Comparison of ENCODE assay signal across 1 cellular context in genomic region chr6:41936073-41936837, GRCh38.
TF ChIP-seq lines count a peak whose summit lies in the region.

No MANE protein-coding gene starts in this region.

TF ChIP-seq in K562, 482 proteins besides CTCF, POLR2A, EP300 and RAD21 (continued from another document and continues in another):
- TF ChIP-seq ZBTB40 (IDR thresholded peaks at IDR 0.05) (peak; percentile 22; the same call in 1 of the 2 replicates), ZBTB40 (CRISPR knock-in tag; IDR thresholded peaks at IDR 0.05) (no peak), TAF1 (IDR thresholded peaks at IDR 0.05; ENCODE audit: control insufficient read depth, extremely low read depth, insufficient read depth, low read length, severe bottlenecking) (no peak), SMARCB1 (IDR thresholded peaks at IDR 0.05; ENCODE audit: insufficient read length, low read depth) (no peak), EHMT2 (IDR thresholded peaks at IDR 0.05) (no peak), ATF7 (IDR thresholded peaks at IDR 0.05) (peak; percentile 56), UBTF (IDR thresholded peaks at IDR 0.05; ENCODE audit: borderline replicate concordance in 1 of 2, low read depth in 2 of 2, low read length in 2 of 2) (no peak), ZFX (CRISPR knock-in tag; IDR thresholded peaks at IDR 0.05) (no peak), ZNF165 (CRISPR knock-in tag; IDR thresholded peaks at IDR 0.05; ENCODE audit: borderline replicate concordance) (peak; percentile 83; the same call in 1 of the 2 replicates), TBP (optimal IDR thresholded peaks at IDR 0.05; ENCODE audit: low read depth, low read length) (no peak), TFAP4 (CRISPR knock-in tag; IDR thresholded peaks at IDR 0.05; ENCODE audit: borderline replicate concordance) (peak; percentile 78), ZNF143 (CRISPR knock-in tag; IDR thresholded peaks at IDR 0.05) (peak; percentile 59; the same call in 1 of the 2 replicates), ZNF316 (IDR thresholded peaks at IDR 0.05) (no peak), DEAF1 (CRISPR knock-in tag; IDR thresholded peaks at IDR 0.05) (peak; percentile 82), NR2C1 (IDR thresholded peaks at IDR 0.05) (no peak), NR2C1 (tag; IDR thresholded peaks at IDR 0.05) (peak; percentile 68), ZNF780A (CRISPR knock-in tag; IDR thresholded peaks at IDR 0.05) (no peak), ZNF124 (CRISPR knock-in tag; IDR thresholded peaks at IDR 0.05) (no peak), CCNT2 (IDR thresholded peaks at IDR 0.05; ENCODE audit: borderline replicate concordance, extremely low read depth, insufficient read length, low read depth, low read length) (peak; percentile 54), TCF7L2 (IDR thresholded peaks at IDR 0.05; ENCODE audit: low read depth, low read length) (no peak), KLF10 (CRISPR knock-in tag; IDR thresholded peaks at IDR 0.05) (no peak), ADNP (tag; IDR thresholded peaks at IDR 0.05) (no peak), CCAR2 (IDR thresholded peaks at IDR 0.05; ENCODE audit: low read depth, low read length) (no peak), ZSCAN32 (CRISPR knock-in tag; IDR thresholded peaks at IDR 0.05) (no peak), MED1 (CRISPR knock-in tag; IDR thresholded peaks at IDR 0.05; ENCODE audit: borderline replicate concordance) (no peak), ZNF133 (CRISPR knock-in tag; IDR thresholded peaks at IDR 0.05) (no peak), MYBL2 (IDR thresholded peaks at IDR 0.05; ENCODE audit: low read depth) (no peak), MYBL2 (CRISPR knock-in tag; IDR thresholded peaks at IDR 0.05; ENCODE audit: borderline replicate concordance) (no peak), ZNF668 (CRISPR knock-in tag; IDR thresholded peaks at IDR 0.05) (no peak), NFXL1 (CRISPR knock-in tag; IDR thresholded peaks at IDR 0.05) (no peak; the same call in 1 of the 2 replicates), SMC3 (conservative IDR thresholded peaks at IDR 0.05; ENCODE audit: insufficient read depth, low read depth, low read length) (peak; percentile 89), MLLT1 (IDR thresholded peaks at IDR 0.05) (peak in 1 of 2 experiments; percentile 93; a peak in 2 of 4 replicates), MCM3 (IDR thresholded peaks at IDR 0.05) (no peak), ZMIZ1 (IDR thresholded peaks at IDR 0.05; ENCODE audit: low read depth in 2 of 2, low read length in 2 of 2) (peak in 1 of 2 experiments; percentile 70; a peak in 1 of 4 replicates), ESRRB (CRISPR knock-in tag; IDR thresholded peaks at IDR 0.05; ENCODE audit: borderline replicate concordance) (no peak), PBX2 (CRISPR knock-in tag; IDR thresholded peaks at IDR 0.05; ENCODE audit: low read depth) (no peak), PBX2 (tag; conservative IDR thresholded peaks at IDR 0.05; ENCODE audit: low read depth) (no peak), GATAD2B (IDR thresholded peaks at IDR 0.05; ENCODE audit: borderline replicate concordance) (peak; percentile 80; the same call in 1 of the 2 replicates), TEAD1 (CRISPR knock-in tag; IDR thresholded peaks at IDR 0.05) (peak; percentile 55 to 94; a peak in 3 of 4 replicates), SAP30 (IDR thresholded peaks at IDR 0.05; ENCODE audit: borderline replicate concordance, insufficient read depth, low read depth, low read length, poor library complexity, severe bottlenecking) (no peak)
